Comparison of ENCODE assay signal across 9 cellular contexts in genomic region chr7:42014625-42015412, GRCh38.
DNase-seq lines count a peak whose midpoint lies in the region; ATAC-seq and TF ChIP-seq lines count a peak whose summit lies in the region.
"Had no signal": no experiment of that assay in that cellular context is flagged by ENCODE, and none has a peak within 500 bp of the region (broad histone marks: within the 10 kb centered on the region; RNA-seq: fewer than 3 reads in every experiment).

No MANE protein-coding gene starts in this region.

- H3K9me3 ChIP-seq in PC-3 (ENCODE audit: low read length), result no peaks in the 10 kb centered on the region

- no peaks in the 10 kb centered on the region; the same call in 1 of the 2 replicates for H3K36me3 ChIP-seq in PC-3 (ENCODE audit: low read depth, low read length)

- peaks cover 11% of the 10 kb centered on the region for H3K4me1 ChIP-seq in PC-3 (ENCODE audit: insufficient read depth, low read length)

- peaks cover 26% of the 10 kb centered on the region for H3K4me1 Mint-ChIP-seq in nephron

- no peak overlapping the region for H3K27ac Mint-ChIP-seq in nephron
- H3K27ac Mint-ChIP-seq: memory B cell had no signal

- no peaks in the 10 kb centered on the region for H4K20me1 ChIP-seq in PC-3 (ENCODE audit: low read length)

- no peak overlapping the region for H3K9ac ChIP-seq in PC-3 (ENCODE audit: low read length)

- H3K36me3 Mint-ChIP-seq in nephron (ENCODE audit: low read depth), result peaks cover 77% of the 10 kb centered on the region

- H3K4me2 ChIP-seq in PC-3 (ENCODE audit: low read length), result 0 out of 2 replicates have a peak overlapping the region, but pooled peaks have one; percentile 10

- CTCF ChIA-PET in PC-3 (lab: Charles Lee), result interaction anchor here (0.6 to 1.4 kb wide), 3 partner anchors 18 to 458 kb away, joined by 3 to 5 read pairs (median 4); no protein-coding TSS in a partner anchor

- DNase-seq in AG09309 (ENCODE audit: low read depth) (no peak), GM13976 (ENCODE audit: low spot score) (no peak), PC-3 (peak; percentile 79), dermis blood vessel endothelial cell (peak; percentile 62), Ammon's horn (ENCODE audit: low spot score) (no peak), DMS79 treated with DMSO at 0.1 percent for 48 hours (lab: John Stamatoyannopoulos, UW) (no peak)

- BruUV-seq in PC-3 (replicated peaks; lab: Mats Ljungman, UMichigan), result no TSS peak

- H3K9me3 Mint-ChIP-seq in nephron, result peaks cover 13% of the 10 kb centered on the region

- H2AFZ ChIP-seq in PC-3 (ENCODE audit: low read length), result no peak overlapping the region

- H3K79me2 ChIP-seq in PC-3 (ENCODE audit: low read length), result no peaks in the 10 kb centered on the region

- ATAC-seq in PC-3, result peak; percentile 83
- no peak for ATAC-seq in HG02938 (IDR thresholded peaks at IDR 0.05; ENCODE audit: unreplicated experiment)

- no peaks in the 10 kb centered on the region for H3K27me3 Mint-ChIP-seq in nephron (ENCODE audit: low read depth)

- H3K27me3 ChIP-seq in PC-3 (ENCODE audit: low read length), result no peaks in the 10 kb centered on the region

- intact Hi-C loops in PC-3 (cut with micrococcal nuclease), result loop anchor here (1.0 to 10.0 kb wide), 5 partner anchors 33 to 820 kb away; no protein-coding TSS in a partner anchor

- H3K27ac ChIP-seq in PC-3 (ENCODE audit: low read length), result no peak overlapping the region; the same call in 1 of the 2 replicates

- TF ChIP-seq CTCF in AG09309 (IDR thresholded peaks at IDR 0.05; ENCODE audit: control insufficient read depth, insufficient read depth, low read depth, low read length, missing control alignments) (peak; percentile 57), GM13976 (IDR thresholded peaks at IDR 0.05; ENCODE audit: borderline replicate concordance, control extremely low read depth, extremely low read depth, insufficient read depth, missing control alignments) (peak; percentile 21), PC-3 (conservative IDR thresholded peaks at IDR 0.05; ENCODE audit: low read depth, low read length) (peak; percentile 95), nephron (IDR thresholded peaks at IDR 0.05; ENCODE audit: unreplicated experiment in 3 of 3) (peak; percentile 46 to 63 (median 57))

- H3K4me3 ChIP-seq in AG09309 (ENCODE audit: control insufficient read depth, low read depth, low read length) (no peak overlapping the region), PC-3 (ENCODE audit: low read length) (no peak overlapping the region)

- no peaks in the 10 kb centered on the region for H3F3A ChIP-seq in PC-3 (ENCODE audit: low read length, unreplicated experiment)

- POLR2A ChIA-PET in PC-3 (lab: Charles Lee; ENCODE audit: unreplicated experiment), result interaction anchor here (0.6 kb wide), 2 partner anchors 92 to 115 kb away, joined by 3 to 4 read pairs; no protein-coding TSS in a partner anchor

- no peaks in the 10 kb centered on the region for H3K9me2 ChIP-seq in PC-3 (replicated peaks; ENCODE audit: low read length)

- in situ Hi-C loops in GM13976 (cut with MboI; ENCODE audit: low sequenced_read_pairs, unreplicated experiment), result no loop called here

- no peak overlapping the region for H3K4me3 Mint-ChIP-seq in nephron
- H3K4me3 Mint-ChIP-seq: memory B cell had no signal

Comparison
In these comparisons a context has a peak if more than half of its experiments do, and no peak if none do; other contexts are left out.
1. DNase-seq: peak in PC-3 (single experiment) and dermis blood vessel endothelial cell (single experiment); none in AG09309 (single experiment), GM13976 (single experiment), Ammon's horn (single experiment) and DMS79 treated with DMSO at 0.1 percent for 48 hours (single experiment).
2. CTCF ChIP-seq: peak in every context shown above with its lines; median percentile 95 in PC-3; 57 in AG09309; 57 in nephron; 21 in GM13976.